14 cellular contexts compared by ENCODE assay signal in genomic region chr5:109857405-109858031, GRCh38.
DNase-seq lines count a peak whose midpoint lies in the region; ATAC-seq, FAIRE-seq and TF ChIP-seq lines count a peak whose summit lies in the region.
"Had no signal": no experiment of that assay in that cellular context is flagged by ENCODE, and none has a peak within 500 bp of the region (broad histone marks: within the 10 kb centered on the region; RNA-seq: fewer than 3 reads in every experiment).

No MANE protein-coding gene starts in this region.

- no peaks in the 10 kb centered on the region for H3K9me3 ChIP-seq in CD8-positive, alpha-beta memory T cell (ENCODE audit: low read length)
- no peaks in the 10 kb centered on the region for H3K9me3 ChIP-seq in HepG2 (ENCODE audit: low read length)
- H3K9me3 ChIP-seq in right cardiac atrium (ENCODE audit: control insufficient read depth, low read length), result no peaks in the 10 kb centered on the region

- peaks cover 74 to 96% (median 92%) of the 10 kb centered on the region in 3 donors for H3K4me1 Mint-ChIP-seq in CD8-positive, alpha-beta memory T cell
- H3K4me1 Mint-ChIP-seq in activated T-helper 2 cell treated with anti-CD3 and anti-CD28 coated beads, Interferon-gamma antibody, Interleukin-2, Interleukin-4, amounts not matched to agents 10 μg/mL and 5 μg/mL and 100 μg/mL, durations not matched to agents 14 hours and 24 hours and 36 hours (ENCODE audit: low read depth), result peaks cover 15% of the 10 kb centered on the region

- in situ Hi-C loops in HepG2 (cut with HindIII; ENCODE audit: extremely low pct_ligation_motif_present, low pct_unique_long_range_greater_than_20kb), result no loop called here

- no peaks in the 10 kb centered on the region for H3K27me3 Mint-ChIP-seq in CD8-positive, alpha-beta memory T cell
- H3K27me3 Mint-ChIP-seq in activated T-helper 2 cell treated with anti-CD3 and anti-CD28 coated beads, Interferon-gamma antibody, Interleukin-2, Interleukin-4, amounts not matched to agents 10 μg/mL and 5 μg/mL and 100 μg/mL, durations not matched to agents 14 hours and 24 hours and 36 hours (ENCODE audit: low read depth), result no peaks in the 10 kb centered on the region

- TF ChIP-seq EP300 in HepG2 (IDR thresholded peaks at IDR 0.05; ENCODE audit: low read depth in 2 of 2, low read length in 2 of 2), result no peak
- no peak for TF ChIP-seq EP300 in HepG2 (CRISPR knock-in tag; IDR thresholded peaks at IDR 0.05; ENCODE audit: borderline replicate concordance)

- H3K27ac ChIP-seq in CD8-positive, alpha-beta memory T cell (ENCODE audit: low read depth, low read length), result peak overlapping the region; percentile 20
- H3K27ac ChIP-seq in HepG2 (ENCODE audit: extremely low read length, insufficient read depth, low read length), result no peak overlapping the region
- no peak overlapping the region for H3K27ac ChIP-seq in right cardiac atrium (ENCODE audit: low read length)
- H3K27ac ChIP-seq: C4-2B, epithelial cell of prostate, parathyroid adenoma had no signal

- POLR2A ChIA-PET in CD8-positive, alpha-beta memory T cell (lab: Charles Lee), result interaction anchor here (0.7 to 1.4 kb wide), 5 partner anchors 64 to 197 kb away, joined by 3 to 5 read pairs (median 4); no protein-coding TSS in a partner anchor
- POLR2A ChIA-PET in HepG2 (lab: Yijun Ruan, JAX), result no interaction called here

- H3K4me1 ChIP-seq in CD8-positive, alpha-beta memory T cell (ENCODE audit: insufficient read depth, low read length), result peaks cover 84% of the 10 kb centered on the region
- no peaks in the 10 kb centered on the region for H3K4me1 ChIP-seq in HepG2 (ENCODE audit: insufficient read depth, low read length)
- no peaks in the 10 kb centered on the region for H3K4me1 ChIP-seq in right cardiac atrium (ENCODE audit: control insufficient read depth, insufficient read depth, low read length)

- H3K27me3 ChIP-seq in CD8-positive, alpha-beta memory T cell (ENCODE audit: insufficient read depth, low read length, poor library complexity, severe bottlenecking), result no peaks in the 10 kb centered on the region
- H3K27me3 ChIP-seq in HepG2 (ENCODE audit: control insufficient read depth in 1 of 2, insufficient read depth in 2 of 2, low read length in 2 of 2) (no peaks in the 10 kb centered on the region), right cardiac atrium (ENCODE audit: control insufficient read depth, insufficient read depth) (no peaks in the 10 kb centered on the region)

- ATAC-seq in HepG2 (no peak), HG03520 (IDR thresholded peaks at IDR 0.05; ENCODE audit: unreplicated experiment) (no peak), GM18517 (IDR thresholded peaks at IDR 0.05; ENCODE audit: unreplicated experiment) (no peak), right cardiac atrium (no peak)

- H4K20me1 ChIP-seq in HepG2 (ENCODE audit: insufficient read depth, low read length), result no peaks in the 10 kb centered on the region

- FAIRE-seq in HepG2 (lab: Jason Lieb, UNC), result no peak

- intact Hi-C loops in activated T-helper 2 cell treated with anti-CD3 and anti-CD28 coated beads, Interferon-gamma antibody, Interleukin-2, Interleukin-4, amounts not matched to agents 10 μg/mL and 5 μg/mL and 100 μg/mL, durations not matched to agents 14 hours and 24 hours and 36 hours (cut with micrococcal nuclease), result no loop called here
- intact Hi-C loops in HepG2 (cut with micrococcal nuclease; ENCODE audit: unreplicated experiment), result no loop called here
- intact Hi-C loops in right cardiac atrium (cut with DNase I), result no loop called here

- no peak overlapping the region for H2AFZ ChIP-seq in HepG2 (ENCODE audit: low read length)
- H2AFZ ChIP-seq: parathyroid adenoma had no signal

- H3K4me3 Mint-ChIP-seq in CD8-positive, alpha-beta memory T cell, result peak overlapping the region; percentile 17 to 86 (median 75)
- H3K4me3 Mint-ChIP-seq in activated T-helper 2 cell treated with anti-CD3 and anti-CD28 coated beads, Interferon-gamma antibody, Interleukin-2, Interleukin-4, amounts not matched to agents 10 μg/mL and 5 μg/mL and 100 μg/mL, durations not matched to agents 14 hours and 24 hours and 36 hours (ENCODE audit: low read depth), result no peak overlapping the region

- BruUV-seq in HepG2 (replicated peaks; lab: Mats Ljungman, UMichigan), result no TSS peak

- TF ChIP-seq POLR2A in HepG2 (IDR thresholded peaks at IDR 0.05; ENCODE audit: insufficient read depth in 1 of 2, low read depth in 2 of 2, low read length in 2 of 2), result no peak

- TF ChIP-seq CTCF in HepG2 (CRISPR knock-in tag; IDR thresholded peaks at IDR 0.05), result no peak

- H3K9me3 Mint-ChIP-seq in CD8-positive, alpha-beta memory T cell, result no peaks in the 10 kb centered on the region
- no peaks in the 10 kb centered on the region for H3K9me3 Mint-ChIP-seq in activated T-helper 2 cell treated with anti-CD3 and anti-CD28 coated beads, Interferon-gamma antibody, Interleukin-2, Interleukin-4, amounts not matched to agents 10 μg/mL and 5 μg/mL and 100 μg/mL, durations not matched to agents 14 hours and 24 hours and 36 hours

- peaks cover 5% of the 10 kb centered on the region for H3K36me3 ChIP-seq in CD8-positive, alpha-beta memory T cell (ENCODE audit: insufficient read depth, low read length)
- peaks cover 11 to 63% of the 10 kb centered on the region in 2 experiments for H3K36me3 ChIP-seq in HepG2 (replicated peaks in 1 of 2; ENCODE audit: control insufficient read depth in 1 of 2, insufficient read depth in 2 of 2, low read length in 2 of 2)

- CTCF ChIA-PET in CD8-positive, alpha-beta memory T cell (lab: Charles Lee), result interaction anchor here (0.8 to 0.9 kb wide), 3 partner anchors 64 to 200 kb away, joined by 3 to 4 read pairs (median 3); partner anchors contain the start of gene MAN2A1
- CTCF ChIA-PET in HepG2 (lab: Yijun Ruan, JAX; ENCODE audit: low intra/inter-chr PET ratio, low total read pairs), result no interaction called here

- no peaks in the 10 kb centered on the region for H3K79me2 ChIP-seq in HepG2 (ENCODE audit: insufficient read depth, low read length)
- H3K79me2 ChIP-seq: parathyroid adenoma had no signal

- peak overlapping the region; percentile 73 to 98 (median 88) for H3K27ac Mint-ChIP-seq in CD8-positive, alpha-beta memory T cell
- H3K27ac Mint-ChIP-seq in activated T-helper 2 cell treated with anti-CD3 and anti-CD28 coated beads, Interferon-gamma antibody, Interleukin-2, Interleukin-4, amounts not matched to agents 10 μg/mL and 5 μg/mL and 100 μg/mL, durations not matched to agents 14 hours and 24 hours and 36 hours, result peak overlapping the region; percentile 6

- peak overlapping the region; percentile 49 for H3K4me3 ChIP-seq in CD8-positive, alpha-beta memory T cell (ENCODE audit: low read length)
- H3K4me3 ChIP-seq in HepG2 (replicated peaks in 1 of 3; ENCODE audit: insufficient read depth in 1 of 3, low read depth in 2 of 3, low read length in 3 of 3) (no peak overlapping the region), right cardiac atrium (ENCODE audit: low read length) (no peak overlapping the region)

- H3K4me2 ChIP-seq in HepG2 (ENCODE audit: low read depth, low read length), result no peak overlapping the region

- H3K36me3 Mint-ChIP-seq in CD8-positive, alpha-beta memory T cell, result peaks cover 5 to 58% (median 23%) of the 10 kb centered on the region in 3 donors
- peaks cover 66% of the 10 kb centered on the region for H3K36me3 Mint-ChIP-seq in activated T-helper 2 cell treated with anti-CD3 and anti-CD28 coated beads, Interferon-gamma antibody, Interleukin-2, Interleukin-4, amounts not matched to agents 10 μg/mL and 5 μg/mL and 100 μg/mL, durations not matched to agents 14 hours and 24 hours and 36 hours (ENCODE audit: low read depth)

- WGBS in HepG2 (ENCODE audit: low lambda C conversion rate), result 95% methylated on average over 8 of the region's 8 CpGs
- 90% methylated on average over 8 of the region's 8 CpGs for WGBS in right cardiac atrium

- peak; percentile 3 to 63 (median 47) for DNase-seq in CD8-positive, alpha-beta memory T cell
- DNase-seq in NCI-H1105 (lab: John Stamatoyannopoulos, UW) (peak; percentile 35), HepG2 (ENCODE audit: low spot score) (no peak), SKM-1 treated with dmso at 0.1 percent for 144 hours (lab: John Stamatoyannopoulos, UW; ENCODE audit: unreplicated experiment) (no peak), right cardiac atrium (no peak)
- no peak for DNase-seq in activated T-helper 2 cell treated with anti-CD3 and anti-CD28 coated beads, Interferon-gamma antibody, Interleukin-2, Interleukin-4, amounts not matched to agents 10 μg/mL and 5 μg/mL and 100 μg/mL, durations not matched to agents 14 hours and 24 hours and 36 hours (ENCODE audit: low spot score)
- DNase-seq: hippocampal formation; mesenchymal stem cell; stimulated activated CD4-positive, alpha-beta T cell treated with anti-CD3 and anti-CD28 coated beads, Interleukin-1b, Interleukin-23, amount 100 ng/mL, for 48 hours had no signal

- no peak for TF ChIP-seq RAD21 in HepG2 (CRISPR knock-in tag; IDR thresholded peaks at IDR 0.05)

- H3K9ac ChIP-seq in HepG2 (ENCODE audit: insufficient read depth, low read depth, low read length), result no peak overlapping the region
- H3K9ac ChIP-seq: parathyroid adenoma had no signal

TF ChIP-seq in HepG2, 621 proteins besides CTCF, POLR2A, EP300 and RAD21 (continues in another document):
- TF ChIP-seq MAFK (conservative IDR thresholded peaks at IDR 0.05 in 1 of 2, IDR thresholded peaks at IDR 0.05 in 1 of 2; ENCODE audit: low read length in 2 of 2) (peak; percentile 90 to 93), NFE2L1 (CRISPR knock-in tag; IDR thresholded peaks at IDR 0.05; ENCODE audit: borderline replicate concordance) (no peak), PHB2 (IDR thresholded peaks at IDR 0.05; ENCODE audit: partially characterized antibody) (no peak), SOX13 (IDR thresholded peaks at IDR 0.05) (no peak), SOX13 (CRISPR knock-in tag; conservative IDR thresholded peaks at IDR 0.05 in 1 of 2, IDR thresholded peaks at IDR 0.05 in 1 of 2) (peak in 1 of 2 experiments; percentile 46; a peak in 2 of 4 replicates), ZBTB7B (CRISPR knock-in tag; IDR thresholded peaks at IDR 0.05) (no peak), HNRNPLL (IDR thresholded peaks at IDR 0.05; ENCODE audit: low read depth, low read length, poor library complexity, severe bottlenecking) (no peak), CENPT (CRISPR knock-in tag; IDR thresholded peaks at IDR 0.05; ENCODE audit: low read depth) (no peak), MAFF (IDR thresholded peaks at IDR 0.05; ENCODE audit: low read depth, low read length) (peak; percentile 92), ZBTB2 (CRISPR knock-in tag; IDR thresholded peaks at IDR 0.05; ENCODE audit: low read depth) (no peak)

Comparison
In these comparisons a context has a peak if more than half of its experiments do, and no peak if none do; other contexts are left out.
1. DNase-seq: peak in CD8-positive, alpha-beta memory T cell (5 of 5) and NCI-H1105 (single experiment); none in activated T-helper 2 cell treated with anti-CD3 and anti-CD28 coated beads, Interferon-gamma antibody, Interleukin-2, Interleukin-4, amounts not matched to agents 10 μg/mL and 5 μg/mL and 100 μg/mL, durations not matched to agents 14 hours and 24 hours and 36 hours (single experiment), HepG2 (single experiment), SKM-1 treated with dmso at 0.1 percent for 144 hours (single experiment) and right cardiac atrium (0 of 3).